Comparison of ENCODE assay signal across 2 cellular contexts in the genomic region with DNA sequence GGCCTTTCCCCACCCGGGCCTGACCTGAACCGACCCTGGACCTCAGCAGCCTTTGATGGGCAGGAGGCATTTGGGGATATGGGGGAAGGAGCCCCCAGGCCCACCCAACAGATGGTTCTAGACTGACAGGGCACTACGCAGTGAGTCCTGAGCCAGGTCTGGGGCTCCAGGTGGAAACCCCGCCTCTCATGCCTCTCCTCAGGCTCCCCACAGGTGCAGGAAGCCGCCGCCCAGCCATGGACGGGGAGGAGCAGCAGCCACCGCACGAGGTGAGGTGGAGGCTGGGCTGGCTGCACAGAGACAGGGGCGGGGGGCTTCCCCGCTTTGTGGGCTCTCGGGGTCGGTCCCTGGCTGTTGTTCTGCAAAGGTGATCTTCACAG.
TF ChIP-seq lines count a peak whose summit lies in the region.

No MANE protein-coding gene starts in this region.

TF ChIP-seq in HEK293, 187 proteins besides CTCF, POLR2A, EP300 and RAD21:
- TF ChIP-seq, protein P1, sequence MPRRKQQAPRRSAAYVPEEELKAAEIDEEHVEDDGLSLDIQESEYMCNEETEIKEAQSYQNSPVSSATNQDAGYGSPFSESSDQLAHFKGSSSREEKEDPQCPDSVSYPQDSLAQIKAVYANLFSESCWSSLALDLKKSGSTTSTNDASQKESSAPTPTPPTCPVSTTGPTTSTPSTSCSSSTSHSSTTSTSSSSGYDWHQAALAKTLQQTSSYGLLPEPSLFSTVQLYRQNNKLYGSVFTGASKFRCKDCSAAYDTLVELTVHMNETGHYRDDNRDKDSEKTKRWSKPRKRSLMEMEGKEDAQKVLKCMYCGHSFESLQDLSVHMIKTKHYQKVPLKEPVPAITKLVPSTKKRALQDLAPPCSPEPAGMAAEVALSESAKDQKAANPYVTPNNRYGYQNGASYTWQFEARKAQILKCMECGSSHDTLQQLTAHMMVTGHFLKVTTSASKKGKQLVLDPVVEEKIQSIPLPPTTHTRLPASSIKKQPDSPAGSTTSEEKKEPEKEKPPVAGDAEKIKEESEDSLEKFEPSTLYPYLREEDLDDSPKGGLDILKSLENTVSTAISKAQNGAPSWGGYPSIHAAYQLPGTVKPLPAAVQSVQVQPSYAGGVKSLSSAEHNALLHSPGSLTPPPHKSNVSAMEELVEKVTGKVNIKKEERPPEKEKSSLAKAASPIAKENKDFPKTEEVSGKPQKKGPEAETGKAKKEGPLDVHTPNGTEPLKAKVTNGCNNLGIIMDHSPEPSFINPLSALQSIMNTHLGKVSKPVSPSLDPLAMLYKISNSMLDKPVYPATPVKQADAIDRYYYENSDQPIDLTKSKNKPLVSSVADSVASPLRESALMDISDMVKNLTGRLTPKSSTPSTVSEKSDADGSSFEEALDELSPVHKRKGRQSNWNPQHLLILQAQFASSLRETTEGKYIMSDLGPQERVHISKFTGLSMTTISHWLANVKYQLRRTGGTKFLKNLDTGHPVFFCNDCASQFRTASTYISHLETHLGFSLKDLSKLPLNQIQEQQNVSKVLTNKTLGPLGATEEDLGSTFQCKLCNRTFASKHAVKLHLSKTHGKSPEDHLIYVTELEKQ (tag by site-specific recombination; IDR thresholded peaks at IDR 0.05; ENCODE audit: borderline replicate concordance) = no peak
- TF ChIP-seq GLIS2 (tag by site-specific recombination; IDR thresholded peaks at IDR 0.05) = 0 out of 2 replicates have a peak, but pooled peaks have one; percentile 16
- TF ChIP-seq KLF1 (tag by site-specific recombination; IDR thresholded peaks at IDR 0.05) = 0 out of 2 replicates have a peak, but pooled peaks have one; percentile 15
- TF ChIP-seq ZNF140 (tag by site-specific recombination; IDR thresholded peaks at IDR 0.05) = no peak

TF ChIP-seq in H1, 55 proteins besides CTCF, POLR2A, EP300 and RAD21:
- TF ChIP-seq SRF (IDR thresholded peaks at IDR 0.05; ENCODE audit: low read depth, low read length) (no peak), TAF1 (IDR thresholded peaks at IDR 0.05; ENCODE audit: low read depth, low read length) (no peak), CHD1 (IDR thresholded peaks at IDR 0.05; ENCODE audit: low read depth, low read length) (no peak), CBX5 (IDR thresholded peaks at IDR 0.05; ENCODE audit: low read depth, low read length) (no peak), CEBPB (IDR thresholded peaks at IDR 0.05; ENCODE audit: low read depth, low read length) (no peak), RBBP5 (IDR thresholded peaks at IDR 0.05; ENCODE audit: borderline replicate concordance, low read depth, low read length) (no peak), SP2 (IDR thresholded peaks at IDR 0.05; ENCODE audit: low read length) (no peak), PHF8 (conservative IDR thresholded peaks at IDR 0.05; ENCODE audit: low read depth, low read length) (no peak), ASH2L (IDR thresholded peaks at IDR 0.05; ENCODE audit: low read length) (no peak), JUND (IDR thresholded peaks at IDR 0.05; ENCODE audit: low read length) (no peak), NRF1 (IDR thresholded peaks at IDR 0.05; ENCODE audit: low read depth, low read length) (no peak), SIX5 (IDR thresholded peaks at IDR 0.05; ENCODE audit: low read depth, low read length) (no peak)
- TF ChIP-seq, protein P2, sequence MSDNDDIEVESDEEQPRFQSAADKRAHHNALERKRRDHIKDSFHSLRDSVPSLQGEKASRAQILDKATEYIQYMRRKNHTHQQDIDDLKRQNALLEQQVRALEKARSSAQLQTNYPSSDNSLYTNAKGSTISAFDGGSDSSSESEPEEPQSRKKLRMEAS (IDR thresholded peaks at IDR 0.05) = no peak
